1 cellular context compared by ENCODE assay signal in genomic region chr11:1450958-1451710, GRCh38.
A peak's percentile ranks its signal among the peaks of the same experiment; 100 is the strongest.
TF ChIP-seq lines count a peak whose summit lies in the region.

No MANE protein-coding gene starts in this region.

TF ChIP-seq in HepG2, 621 proteins besides CTCF, POLR2A, EP300 and RAD21:
- TF ChIP-seq PATZ1 (CRISPR knock-in tag; IDR thresholded peaks at IDR 0.05) (peak; percentile 63), PRDM4 (CRISPR knock-in tag; IDR thresholded peaks at IDR 0.05; ENCODE audit: borderline replicate concordance) (no peak), EHMT2 (IDR thresholded peaks at IDR 0.05; ENCODE audit: borderline replicate concordance, low read depth, low read length) (0 out of 2 replicates have a peak, but pooled peaks have one; percentile 71), NR2C2 (CRISPR knock-in tag; IDR thresholded peaks at IDR 0.05; ENCODE audit: borderline replicate concordance) (no peak), PRDM10 (CRISPR knock-in tag; IDR thresholded peaks at IDR 0.05; ENCODE audit: low read depth) (no peak), ZSCAN30 (CRISPR knock-in tag; IDR thresholded peaks at IDR 0.05) (no peak), MIER2 (CRISPR knock-in tag; IDR thresholded peaks at IDR 0.05) (peak; percentile 93), REST (IDR thresholded peaks at IDR 0.05; ENCODE audit: borderline replicate concordance in 1 of 2, low read depth in 1 of 2, low read length in 2 of 2) (peak; percentile 80 to 93), PAF1 (CRISPR knock-in tag; IDR thresholded peaks at IDR 0.05) (no peak), E2F5 (CRISPR knock-in tag; conservative IDR thresholded peaks at IDR 0.05) (no peak), DNMT3B (CRISPR knock-in tag; conservative IDR thresholded peaks at IDR 0.05) (no peak), REPIN1 (CRISPR knock-in tag; IDR thresholded peaks at IDR 0.05; ENCODE audit: borderline replicate concordance, low read depth) (0 out of 2 replicates have a peak, but pooled peaks have one; percentile 27), ZNF574 (CRISPR knock-in tag; IDR thresholded peaks at IDR 0.05) (0 out of 2 replicates have a peak, but pooled peaks have one; percentile 21), KMT2B (CRISPR knock-in tag; IDR thresholded peaks at IDR 0.05) (no peak)
